In genomic region chrX:133965321-133965720, GRCh38 we compare ENCODE assay signal across 1 cellular context.
TF ChIP-seq lines count a peak whose summit lies in the region.

No MANE protein-coding gene starts in this region.

TF ChIP-seq in HepG2, 621 proteins besides CTCF, POLR2A, EP300 and RAD21 (continued from another document):
- no peak for TF ChIP-seq IKZF5 (CRISPR knock-in tag; IDR thresholded peaks at IDR 0.05)
